29 cellular contexts compared by ENCODE assay signal in genomic region chr7:132440126-132440525, GRCh38.
A peak's percentile ranks its signal among the peaks of the same experiment; 100 is the strongest.
DNase-seq lines count a peak whose midpoint lies in the region; ATAC-seq and TF ChIP-seq lines count a peak whose summit lies in the region.
"Had no signal": no experiment of that assay in that cellular context is flagged by ENCODE, and none has a peak within 500 bp of the region (broad histone marks: within the 10 kb centered on the region; RNA-seq: fewer than 3 reads in every experiment).

No MANE protein-coding gene starts in this region.

- no peak overlapping the region for H3K4me3 ChIP-seq in stomach
- H3K4me3 ChIP-seq: left lung, neural progenitor cell, skin epidermis had no signal

- POLR2A ChIA-PET in activated CD8-positive, alpha-beta T cell treated with anti-CD3 and anti-CD28 coated beads for 36 hours (lab: Charles Lee): interaction anchor here (2.1 kb wide), 1 partner anchor 9 kb away, joined by 12 read pairs; no protein-coding TSS in a partner anchor

- TF ChIP-seq POLR2A in stomach (IDR thresholded peaks at IDR 0.05): no peak

- H3K4me1 ChIP-seq in stomach: peaks cover 0 to 4% (median 2%) of the 10 kb centered on the region in 4 donors
- H3K4me1 ChIP-seq: left lung, parathyroid adenoma had no signal

- H3K4me3 Mint-ChIP-seq in activated naive CD4-positive, alpha-beta T cell treated with anti-CD3 and anti-CD28 coated beads, Interleukin-2, amount 50 U/mL, for 24 hours: no peak overlapping the region
- no peak overlapping the region for H3K4me3 Mint-ChIP-seq in activated CD8-positive, alpha-beta T cell treated with anti-CD3 and anti-CD28 coated beads for 36 hours
- H3K4me3 Mint-ChIP-seq: activated T-helper 1 cell treated with anti-CD3 and anti-CD28 coated beads, Interleukin-12 subunit alpha, Interleukin-12 subunit beta, Interleukin-2, Interleukin-4 antibody, amounts not matched to agents 30 ng/mL and 10 ng/mL and 1 ng/mL, durations not matched to agents 14 hours and 24 hours and 36 hours; neural progenitor cell; stimulated activated naive B cell treated with anti-CD40 and anti-IgM and Interleukin-4, amounts not matched to agents 10 μg/mL and 1 μg/mL and 100 μg/mL, for 72 hours had no signal

- no peaks in the 10 kb centered on the region for H3K27me3 ChIP-seq in stomach
- H3K27me3 ChIP-seq: neural progenitor cell had no signal

- CTCF ChIA-PET in activated CD8-positive, alpha-beta T cell treated with anti-CD3 and anti-CD28 coated beads for 36 hours (lab: Charles Lee): interaction anchor here (0.8 to 1.1 kb wide), 2 partner anchors 10 to 140 kb away, joined by 3 read pairs; no protein-coding TSS in a partner anchor

- no peak overlapping the region for H3K27ac ChIP-seq in stomach
- H3K27ac ChIP-seq: epithelial cell of prostate, left lung, neural progenitor cell, parathyroid adenoma, skin epidermis had no signal

- no peaks in the 10 kb centered on the region for H3K36me3 ChIP-seq in stomach
- H3K36me3 ChIP-seq: left lung, neural progenitor cell had no signal

- H3K4me1 Mint-ChIP-seq in activated naive CD4-positive, alpha-beta T cell treated with anti-CD3 and anti-CD28 coated beads, Interleukin-2, amount 50 U/mL, for 24 hours: peaks cover 68% of the 10 kb centered on the region
- peaks cover 46% of the 10 kb centered on the region for H3K4me1 Mint-ChIP-seq in activated CD8-positive, alpha-beta T cell treated with anti-CD3 and anti-CD28 coated beads for 36 hours (ENCODE audit: low read depth)

- no peaks in the 10 kb centered on the region for H3K9me3 Mint-ChIP-seq in activated naive CD4-positive, alpha-beta T cell treated with anti-CD3 and anti-CD28 coated beads, Interleukin-2, amount 50 U/mL, for 24 hours
- H3K9me3 Mint-ChIP-seq in activated naive CD4-positive, alpha-beta T cell treated with anti-CD3 and anti-CD28 coated beads, Interleukin-2, amount 50 U/mL, for 72 hours: peaks cover 0 to 8% of the 10 kb centered on the region in 2 donors
- H3K9me3 Mint-ChIP-seq in activated CD8-positive, alpha-beta T cell treated with anti-CD3 and anti-CD28 coated beads for 36 hours: no peaks in the 10 kb centered on the region
- H3K9me3 Mint-ChIP-seq: activated T-helper 1 cell treated with anti-CD3 and anti-CD28 coated beads, Interleukin-12 subunit alpha, Interleukin-12 subunit beta, Interleukin-2, Interleukin-4 antibody, amounts not matched to agents 30 ng/mL and 10 ng/mL and 1 ng/mL, durations not matched to agents 14 hours and 24 hours and 36 hours; stimulated activated naive B cell treated with anti-CD40 and anti-IgM and Interleukin-4, amounts not matched to agents 10 μg/mL and 1 μg/mL and 100 μg/mL, for 72 hours had no signal

- peak overlapping the region; percentile 8 for H3K27ac Mint-ChIP-seq in activated naive CD4-positive, alpha-beta T cell treated with anti-CD3 and anti-CD28 coated beads, Interleukin-2, amount 50 U/mL, for 24 hours
- no peak overlapping the region for H3K27ac Mint-ChIP-seq in activated naive CD4-positive, alpha-beta T cell treated with anti-CD3 and anti-CD28 coated beads, Interleukin-2, amount 50 U/mL, for 72 hours
- no peak overlapping the region for H3K27ac Mint-ChIP-seq in activated CD8-positive, alpha-beta T cell treated with anti-CD3 and anti-CD28 coated beads for 36 hours
- H3K27ac Mint-ChIP-seq: activated T-helper 1 cell treated with anti-CD3 and anti-CD28 coated beads, Interleukin-12 subunit alpha, Interleukin-12 subunit beta, Interleukin-2, Interleukin-4 antibody, amounts not matched to agents 30 ng/mL and 10 ng/mL and 1 ng/mL, durations not matched to agents 14 hours and 24 hours and 36 hours; neural progenitor cell; stimulated activated naive B cell treated with anti-CD40 and anti-IgM and Interleukin-4, amounts not matched to agents 10 μg/mL and 1 μg/mL and 100 μg/mL, for 72 hours had no signal

- no peak for DNase-seq in activated naive CD4-positive, alpha-beta T cell treated with anti-CD3 and anti-CD28 coated beads, Interleukin-2, amount 50 U/mL, for 72 hours (ENCODE audit: low spot score in 2 of 2)
- DNase-seq in NCI-H2171 treated with DMSO at 0.1 percent for 48 hours (lab: John Stamatoyannopoulos, UW) (peak; percentile 34), omental fat pad (ENCODE audit: low spot score) (no peak), OCI-M2 (lab: John Stamatoyannopoulos, UW; ENCODE audit: unreplicated experiment) (no peak), head of caudate nucleus (no peak), stomach (no peak)
- peak; percentile 47 for DNase-seq in activated CD8-positive, alpha-beta T cell treated with anti-CD3 and anti-CD28 coated beads for 36 hours
- DNase-seq: Calu3; central memory CD4-positive, alpha-beta T cell; cortex of kidney; DMS79 treated with DMSO at 0.1 percent for 48 hours; effector memory CD4-positive, alpha-beta T cell; GDM1; IMR-90; left lung; mesenchymal stem cell; NCI-H1048; NCI-H1694; NCI-H524 treated with DMSO at 0.1 percent for 48 hours; Right ventricle myocardium superior; stimulated activated naive B cell treated with anti-CD40 and anti-IgM and Interleukin-4, amounts not matched to agents 10 μg/mL and 1 μg/mL and 100 μg/mL, for 72 hours; T-helper 9 cell had no signal

- intact Hi-C loops in activated CD8-positive, alpha-beta T cell treated with anti-CD3 and anti-CD28 coated beads for 36 hours (cut with micrococcal nuclease): no loop called here
- intact Hi-C loops in head of caudate nucleus (cut with DNase I): no loop called here
- intact Hi-C loops in stomach (cut with DNase I; ENCODE audit: low total_unique reads): no loop called here

- no peaks in the 10 kb centered on the region for H3K9me3 ChIP-seq in stomach
- H3K9me3 ChIP-seq: left lung had no signal

- H3K27me3 Mint-ChIP-seq in activated naive CD4-positive, alpha-beta T cell treated with anti-CD3 and anti-CD28 coated beads, Interleukin-2, amount 50 U/mL, for 24 hours: no peaks in the 10 kb centered on the region
- H3K27me3 Mint-ChIP-seq in activated CD8-positive, alpha-beta T cell treated with anti-CD3 and anti-CD28 coated beads for 36 hours: no peaks in the 10 kb centered on the region

- TF ChIP-seq EP300 in stomach (IDR thresholded peaks at IDR 0.05): no peak

- WGBS in stomach, 5 donors: 83 to 93% (median 84%) methylated on average over 4 of the region's 4 CpGs

- peaks cover under 1% of the 10 kb centered on the region for H3K36me3 Mint-ChIP-seq in activated naive CD4-positive, alpha-beta T cell treated with anti-CD3 and anti-CD28 coated beads, Interleukin-2, amount 50 U/mL, for 24 hours
- H3K36me3 Mint-ChIP-seq in activated naive CD4-positive, alpha-beta T cell treated with anti-CD3 and anti-CD28 coated beads, Interleukin-2, amount 50 U/mL, for 72 hours: peaks cover 0 to 1% of the 10 kb centered on the region in 2 donors
- no peaks in the 10 kb centered on the region for H3K36me3 Mint-ChIP-seq in activated CD8-positive, alpha-beta T cell treated with anti-CD3 and anti-CD28 coated beads for 36 hours (ENCODE audit: low read depth)
- H3K36me3 Mint-ChIP-seq: stimulated activated naive B cell treated with anti-CD40 and anti-IgM and Interleukin-4, amounts not matched to agents 10 μg/mL and 1 μg/mL and 100 μg/mL, for 72 hours had no signal

- TF ChIP-seq CTCF in activated CD8-positive, alpha-beta T cell treated with anti-CD3 and anti-CD28 coated beads for 36 hours (IDR thresholded peaks at IDR 0.05): no peak
- TF ChIP-seq CTCF in omental fat pad (IDR thresholded peaks at IDR 0.05) (no peak), stomach (IDR thresholded peaks at IDR 0.05) (no peak)

- ATAC-seq in activated naive CD4-positive, alpha-beta T cell treated with anti-CD3 and anti-CD28 coated beads, Interleukin-2, amount 50 U/mL, for 72 hours: no peak
- ATAC-seq in activated CD8-positive, alpha-beta T cell treated with anti-CD3 and anti-CD28 coated beads for 36 hours: peak; percentile 13
- ATAC-seq in omental fat pad (ENCODE audit: low FRiP score): peak; percentile 42
- ATAC-seq: left lung; SK-N-SH treated with all-trans-retinoic acid at 6 μM for 48 hours; stimulated activated naive B cell treated with anti-CD40 and anti-IgM and Interleukin-4, amounts not matched to agents 10 μg/mL and 1 μg/mL and 100 μg/mL, for 72 hours had no signal

Comparison
In these comparisons a context has a peak if more than half of its experiments do, and no peak if none do; other contexts are left out.
1. ATAC-seq: peak in activated CD8-positive, alpha-beta T cell treated with anti-CD3 and anti-CD28 coated beads for 36 hours (single experiment) and omental fat pad (single experiment); none in activated naive CD4-positive, alpha-beta T cell treated with anti-CD3 and anti-CD28 coated beads, Interleukin-2, amount 50 U/mL, for 72 hours (0 of 2).
2. DNase-seq: peak in NCI-H2171 treated with DMSO at 0.1 percent for 48 hours (single experiment) and activated CD8-positive, alpha-beta T cell treated with anti-CD3 and anti-CD28 coated beads for 36 hours (single experiment); none in activated naive CD4-positive, alpha-beta T cell treated with anti-CD3 and anti-CD28 coated beads, Interleukin-2, amount 50 U/mL, for 72 hours (0 of 2), omental fat pad (single experiment), OCI-M2 (single experiment), head of caudate nucleus (0 of 42) and stomach (single experiment).